7 cellular contexts compared by ENCODE assay signal in genomic region chr17:77286641-77287431, GRCh38.
DNase-seq lines count a peak whose midpoint lies in the region; FAIRE-seq and TF ChIP-seq lines count a peak whose summit lies in the region.

No MANE protein-coding gene starts in this region.

- FAIRE-seq in GM19239 (lab: Jason Lieb, UNC): no peak

- TF ChIP-seq EP300 in Ishikawa (IDR thresholded peaks at IDR 0.05; ENCODE audit: borderline replicate concordance): peak; percentile 12; the same call in 1 of the 2 replicates
- peak; percentile 68 for TF ChIP-seq EP300 in transverse colon (IDR thresholded peaks at IDR 0.05; ENCODE audit: low read depth)

- TF ChIP-seq POLR2A in adrenal gland (IDR thresholded peaks at IDR 0.05) (no peak), transverse colon (IDR thresholded peaks at IDR 0.05) (peak; percentile 67)

- peak overlapping the region; percentile 73 to 95 (median 93) for H3K27ac ChIP-seq in adrenal gland
- H3K27ac ChIP-seq in transverse colon: peak overlapping the region; percentile 87 to 90 (median 88)

- H3K4me3 ChIP-seq in adrenal gland: no peak overlapping the region
- no peak overlapping the region for H3K4me3 ChIP-seq in transverse colon

- intact Hi-C loops in adrenal gland (cut with DNase I): no loop called here
- intact Hi-C loops in transverse colon (cut with DNase I; ENCODE audit: low total_unique reads): no loop called here

- peak; percentile 77 to 88 (median 82) for DNase-seq in adrenal gland
- DNase-seq in kidney tubule cell (ENCODE audit: low spot score): peak; percentile 93
- DNase-seq in transverse colon: peak; percentile 88
- DNase-seq in GM10266 (ENCODE audit: extremely low spot score): no peak
- DNase-seq in GM19239 (ENCODE audit: insufficient read length, low spot score): no peak
- no peak for DNase-seq in RKO (ENCODE audit: low spot score)

- H3K36me3 ChIP-seq in adrenal gland (replicated peaks in 1 of 2) (no peaks in the 10 kb centered on the region), transverse colon (no peaks in the 10 kb centered on the region)

- WGBS in adrenal gland, 4 donors: 61 to 82% (median 71%) methylated on average over 4 to 21 of the region's 21 CpGs
- 47% methylated on average over 19 of the region's 21 CpGs; no CpG with 5 or more reads in 1 of the 2 donors for WGBS in transverse colon (ENCODE audit: low coverage in 1 of 2), 2 donors

- no peak for TF ChIP-seq CTCF in adrenal gland (IDR thresholded peaks at IDR 0.05)
- TF ChIP-seq CTCF in transverse colon (IDR thresholded peaks at IDR 0.05): no peak
- no peak for TF ChIP-seq CTCF in GM10266 (IDR thresholded peaks at IDR 0.05; ENCODE audit: control insufficient read depth, insufficient read depth, low read depth, missing control alignments)

- no peaks in the 10 kb centered on the region for H3K27me3 ChIP-seq in adrenal gland
- H3K27me3 ChIP-seq in transverse colon: peaks cover 4% of the 10 kb centered on the region

- TF ChIP-seq RAD21 in Ishikawa (IDR thresholded peaks at IDR 0.05; ENCODE audit: low read depth): no peak

- in situ Hi-C loops in transverse colon (cut with MboI; ENCODE audit: low pct_ligation_motif_present in 1 of 4, low pct_unique_long_range_greater_than_20kb in 1 of 4, low sequenced_read_pairs in 3 of 4): no loop called here

- H3K4me1 ChIP-seq in adrenal gland (replicated peaks in 1 of 2) (peaks cover 21 to 43% of the 10 kb centered on the region in 2 donors), transverse colon (peaks cover 24 to 60% (median 55%) of the 10 kb centered on the region in 4 donors)

- no peaks in the 10 kb centered on the region for H3K9me3 ChIP-seq in adrenal gland (replicated peaks in 1 of 3)
- no peaks in the 10 kb centered on the region for H3K9me3 ChIP-seq in transverse colon

TF ChIP-seq in Ishikawa, 13 proteins besides CTCF, POLR2A, EP300 and RAD21:
- no peak; the same call in 1 of the 2 replicates for TF ChIP-seq TAF1 (IDR thresholded peaks at IDR 0.05; ENCODE audit: low read depth)
- TF ChIP-seq, protein P1, sequence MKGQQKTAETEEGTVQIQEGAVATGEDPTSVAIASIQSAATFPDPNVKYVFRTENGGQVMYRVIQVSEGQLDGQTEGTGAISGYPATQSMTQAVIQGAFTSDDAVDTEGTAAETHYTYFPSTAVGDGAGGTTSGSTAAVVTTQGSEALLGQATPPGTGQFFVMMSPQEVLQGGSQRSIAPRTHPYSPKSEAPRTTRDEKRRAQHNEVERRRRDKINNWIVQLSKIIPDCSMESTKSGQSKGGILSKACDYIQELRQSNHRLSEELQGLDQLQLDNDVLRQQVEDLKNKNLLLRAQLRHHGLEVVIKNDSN (IDR thresholded peaks at IDR 0.05): peak; percentile 66
- no peak for TF ChIP-seq CEBPB (IDR thresholded peaks at IDR 0.05)
- TF ChIP-seq NFIC (IDR thresholded peaks at IDR 0.05): peak; percentile 71
- TF ChIP-seq TCF12 (IDR thresholded peaks at IDR 0.05; ENCODE audit: low read depth): peak; percentile 18; the same call in 1 of the 2 replicates
- no peak for TF ChIP-seq ZBTB7A (IDR thresholded peaks at IDR 0.05; ENCODE audit: low read depth)
- 0 out of 2 replicates have a peak, but pooled peaks have one; percentile 0 for TF ChIP-seq EGR1 (IDR thresholded peaks at IDR 0.05)
- TF ChIP-seq MAX (IDR thresholded peaks at IDR 0.05): no peak
- TF ChIP-seq YY1 (IDR thresholded peaks at IDR 0.05; ENCODE audit: low read depth): no peak
TF ChIP-seq in Ishikawa: peak in this region for 4.

Comparison
In these comparisons a context has a peak if more than half of its experiments do, and no peak if none do; other contexts are left out.
1. DNase-seq: peak in adrenal gland (7 of 7), kidney tubule cell (single experiment) and transverse colon (single experiment); none in GM10266 (single experiment), GM19239 (single experiment) and RKO (single experiment).